8 cellular contexts compared by ENCODE assay signal in the genomic region with DNA sequence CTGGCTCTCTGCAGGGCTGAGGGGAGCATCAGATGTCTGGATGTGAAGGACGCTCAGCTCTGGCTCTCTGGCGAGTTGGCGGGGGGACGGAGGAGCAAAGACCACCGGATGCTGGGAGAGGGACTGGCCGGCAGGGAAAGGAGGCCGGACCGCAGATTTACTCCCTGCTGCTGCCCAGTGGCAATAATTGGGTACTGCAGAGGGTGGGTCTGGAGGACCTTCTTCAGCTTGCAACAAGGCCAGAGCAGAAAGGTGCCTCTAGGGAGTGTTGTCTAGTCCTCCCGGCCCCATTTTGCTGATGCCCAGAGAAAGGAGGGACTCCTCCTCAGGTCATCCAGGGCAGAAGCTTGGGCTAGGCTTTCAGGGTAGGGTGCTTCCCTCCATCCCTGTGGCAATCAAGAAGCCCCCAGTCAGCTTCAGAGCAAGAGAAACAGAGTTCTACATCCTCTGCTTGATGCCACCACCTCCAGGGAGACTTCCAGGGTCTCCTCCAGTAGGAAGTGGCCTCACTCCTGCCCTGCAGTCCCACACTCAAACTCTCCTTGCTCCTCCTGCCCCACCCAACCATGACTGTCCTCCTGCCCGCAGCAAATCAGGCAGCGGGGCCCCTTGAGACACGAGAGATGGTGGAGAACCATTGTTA. TPM values are rescaled to one million over a fixed set of nuclear protein-coding genes. Genes with fewer than 3 reads are reported as not detected.
A peak's percentile ranks its signal among the peaks of the same experiment; 100 is the strongest.
DNase-seq lines count a peak whose midpoint lies in the region; ATAC-seq and TF ChIP-seq lines count a peak whose summit lies in the region.

No MANE protein-coding gene starts in this region.

- H3K36me3 ChIP-seq in ascending aorta (no peaks in the 10 kb centered on the region), hepatocyte (replicated peaks; ENCODE audit: insufficient read depth, low read depth) (no peaks in the 10 kb centered on the region), gastrocnemius medialis (no peaks in the 10 kb centered on the region)

- intact Hi-C loops in ascending aorta (cut with DNase I), result loop anchor here (2.0 kb wide), 2 partner anchors 26 to 46 kb away; no protein-coding TSS in a partner anchor
- intact Hi-C loops in gastrocnemius medialis (cut with DNase I; ENCODE audit: low total_unique reads), result loop anchor here (10.0 kb wide), 1 partner anchor 98 kb away; no protein-coding TSS in a partner anchor

- no peaks in the 10 kb centered on the region for H3K27me3 ChIP-seq in ascending aorta
- H3K27me3 ChIP-seq in hepatocyte, result no peaks in the 10 kb centered on the region
- no peaks in the 10 kb centered on the region for H3K27me3 ChIP-seq in gastrocnemius medialis

- H3K4me3 ChIP-seq in ascending aorta, result no peak overlapping the region
- H3K4me3 ChIP-seq in hepatocyte, result no peak overlapping the region
- H3K4me3 ChIP-seq in gastrocnemius medialis, result no peak overlapping the region

- ATAC-seq in SK-N-SH treated with all-trans-retinoic acid at 6 μM for 48 hours (peak; percentile 85), gastrocnemius medialis (peak; percentile 69 to 83), GM21528 (IDR thresholded peaks at IDR 0.05; ENCODE audit: low FRiP score, unreplicated experiment) (no peak)

- H3K27ac ChIP-seq in ascending aorta (no peak overlapping the region), hepatocyte (peak overlapping the region; percentile 90), gastrocnemius medialis (no peak overlapping the region)

- peak overlapping the region; percentile 42 for H3K4me2 ChIP-seq in hepatocyte

- H4K20me1 ChIP-seq in hepatocyte (ENCODE audit: insufficient read depth, poor library complexity, severe bottlenecking), result no peaks in the 10 kb centered on the region

- H3K79me2 ChIP-seq in hepatocyte, result no peaks in the 10 kb centered on the region

- H3K4me1 ChIP-seq in ascending aorta, result peaks cover 0 to 3% of the 10 kb centered on the region in 2 donors
- H3K4me1 ChIP-seq in hepatocyte (ENCODE audit: insufficient read depth), result peaks cover 19% of the 10 kb centered on the region
- H3K4me1 ChIP-seq in gastrocnemius medialis, result no peaks in the 10 kb centered on the region

- H2AFZ ChIP-seq in hepatocyte, result no peak overlapping the region

- WGBS in hepatocyte (ENCODE audit: low lambda C conversion rate, missing lambda C conversion rate), result 32% methylated on average over 11 of the region's 12 CpGs

- no peaks in the 10 kb centered on the region for H3K9me2 ChIP-seq in hepatocyte (replicated peaks; ENCODE audit: insufficient read depth)

- DNase-seq in ELF-1 (ENCODE audit: low read depth, low spot score), result peak; percentile 91
- peak; percentile 80 for DNase-seq in HT-29 (ENCODE audit: low spot score)
- peak in 1 of 2 donors; percentile 83 for DNase-seq in ascending aorta (ENCODE audit: low spot score in 2 of 2)
- peak; percentile 84 for DNase-seq in hepatocyte (ENCODE audit: low spot score)
- peak; percentile 34 to 61 for DNase-seq in gastrocnemius medialis
- no peak for DNase-seq in GF-D8 (lab: John Stamatoyannopoulos, UW)

- H3K9me3 ChIP-seq in ascending aorta (no peaks in the 10 kb centered on the region), hepatocyte (ENCODE audit: low read depth) (no peaks in the 10 kb centered on the region), gastrocnemius medialis (no peaks in the 10 kb centered on the region)

- peak; percentile 88 to 97 (median 90) for TF ChIP-seq CTCF in ascending aorta (IDR thresholded peaks at IDR 0.05)
- TF ChIP-seq CTCF in hepatocyte (IDR thresholded peaks at IDR 0.05; ENCODE audit: poor library complexity), result peak; percentile 63
- peak; percentile 85 to 94 (median 89) for TF ChIP-seq CTCF in gastrocnemius medialis (IDR thresholded peaks at IDR 0.05 in 4 of 5, conservative IDR thresholded peaks at IDR 0.05 in 1 of 5)

- in situ Hi-C loops in gastrocnemius medialis (cut with MboI; ENCODE audit: low sequenced_read_pairs in 4 of 4), result loop anchor here in 2 of 4 donors (10.0 kb wide), 1 partner anchor 48 kb away; no protein-coding TSS in a partner anchor

- TF ChIP-seq POLR2A in gastrocnemius medialis (IDR thresholded peaks at IDR 0.05), result no peak

TF ChIP-seq in SK-N-SH treated with all-trans-retinoic acid at 6 μM for 48 hours, 23 proteins besides CTCF, POLR2A, EP300 and RAD21 (continues in another document):
- TF ChIP-seq TCF4 (CRISPR knock-in tag; IDR thresholded peaks at IDR 0.05; ENCODE audit: borderline replicate concordance), result no peak
- no peak for TF ChIP-seq ZFP30 (CRISPR knock-in tag; IDR thresholded peaks at IDR 0.05)
- TF ChIP-seq SNAI2 (CRISPR knock-in tag; IDR thresholded peaks at IDR 0.05), result no peak
- no peak for TF ChIP-seq PATZ1 (CRISPR knock-in tag; IDR thresholded peaks at IDR 0.05; ENCODE audit: borderline replicate concordance)
- TF ChIP-seq ZFP3 (CRISPR knock-in tag; IDR thresholded peaks at IDR 0.05), result no peak
- TF ChIP-seq GLIS3 (CRISPR knock-in tag; IDR thresholded peaks at IDR 0.05), result no peak
- no peak for TF ChIP-seq TOX (CRISPR knock-in tag; IDR thresholded peaks at IDR 0.05; ENCODE audit: borderline replicate concordance)
- TF ChIP-seq ESRRG (CRISPR knock-in tag; IDR thresholded peaks at IDR 0.05), result no peak
- TF ChIP-seq PPARA (CRISPR knock-in tag; IDR thresholded peaks at IDR 0.05; ENCODE audit: borderline replicate concordance), result no peak
- TF ChIP-seq, protein P1, sequence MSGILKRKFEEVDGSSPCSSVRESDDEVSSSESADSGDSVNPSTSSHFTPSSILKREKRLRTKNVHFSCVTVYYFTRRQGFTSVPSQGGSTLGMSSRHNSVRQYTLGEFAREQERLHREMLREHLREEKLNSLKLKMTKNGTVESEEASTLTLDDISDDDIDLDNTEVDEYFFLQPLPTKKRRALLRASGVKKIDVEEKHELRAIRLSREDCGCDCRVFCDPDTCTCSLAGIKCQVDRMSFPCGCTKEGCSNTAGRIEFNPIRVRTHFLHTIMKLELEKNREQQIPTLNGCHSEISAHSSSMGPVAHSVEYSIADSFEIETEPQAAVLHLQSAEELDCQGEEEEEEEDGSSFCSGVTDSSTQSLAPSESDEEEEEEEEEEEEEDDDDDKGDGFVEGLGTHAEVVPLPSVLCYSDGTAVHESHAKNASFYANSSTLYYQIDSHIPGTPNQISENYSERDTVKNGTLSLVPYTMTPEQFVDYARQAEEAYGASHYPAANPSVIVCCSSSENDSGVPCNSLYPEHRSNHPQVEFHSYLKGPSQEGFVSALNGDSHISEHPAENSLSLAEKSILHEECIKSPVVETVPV (CRISPR knock-in tag; IDR thresholded peaks at IDR 0.05), result no peak
- no peak for TF ChIP-seq ZNF565 (CRISPR knock-in tag; conservative IDR thresholded peaks at IDR 0.05; ENCODE audit: low read depth)
- no peak for TF ChIP-seq ZNF8 (CRISPR knock-in tag; IDR thresholded peaks at IDR 0.05)
- no peak for TF ChIP-seq ZNF70 (CRISPR knock-in tag; IDR thresholded peaks at IDR 0.05)
- no peak for TF ChIP-seq TSHZ2 (CRISPR knock-in tag; IDR thresholded peaks at IDR 0.05)

RNA-seq across cellular contexts. Expression of gene CSPG4, which starts 20.3 kb away (rescaled TPM):
- total RNA-seq in HT-29 (2014; rRNA removed; shearing (Covaris generic)), result 8.9 and 10.7 TPM in 2 replicates
- total RNA-seq in ascending aorta (258 TPM), hepatocyte (3.2 and 6.4 TPM in 2 replicates), gastrocnemius medialis (100 to 1,000 TPM in 2 of 4 donors, 10 to 100 TPM in 2; 38.2 to 145 (median 88.5) TPM)
- 7.8 and 8.6 TPM in 2 replicates for polyA plus RNA-seq in hepatocyte
